In genomic region chr1:15260418-15261154, GRCh38 we compare ENCODE assay signal across 9 cellular contexts. TPM values are rescaled to one million over a fixed set of nuclear protein-coding genes. Genes with fewer than 3 reads are reported as not detected.
DNase-seq lines count a peak whose midpoint lies in the region; ATAC-seq and TF ChIP-seq lines count a peak whose summit lies in the region.
"Had no signal": no experiment of that assay in that cellular context is flagged by ENCODE, and none has a peak within 500 bp of the region (broad histone marks: within the 10 kb centered on the region; RNA-seq: fewer than 3 reads in every experiment).

No MANE protein-coding gene starts in this region.

- H3K36me3 ChIP-seq in HCT116 (ENCODE audit: control insufficient read depth in 1 of 2, insufficient read depth in 2 of 2, low read length in 2 of 2) (no peaks in the 10 kb centered on the region), RWPE2 (ENCODE audit: low read depth) (no peaks in the 10 kb centered on the region)

- no TSS peak for BruUV-seq in HCT116 (replicated peaks; lab: Mats Ljungman, UMichigan)

- H4K20me1 ChIP-seq in HCT116 (ENCODE audit: insufficient read depth): no peaks in the 10 kb centered on the region

- RAD21 ChIA-PET in HCT116 (lab: Charles Lee; ENCODE audit: low non-redundant PET in 1 of 2, low total read pairs in 2 of 2, uncharacterized antibody in 2 of 2, unreplicated experiment in 2 of 2): interaction anchor here in 1 of 2 experiments (1.2 to 1.5 kb wide), 2 partner anchors 108 to 132 kb away, joined by 3 to 6 read pairs; no protein-coding TSS in a partner anchor

- no peaks in the 10 kb centered on the region for H3K79me2 ChIP-seq in HCT116 (ENCODE audit: insufficient read depth, low read length)

- peak overlapping the region; percentile 37 to 56 for H3K4me3 ChIP-seq in HCT116 (replicated peaks in 1 of 2; ENCODE audit: low read depth in 1 of 2, low read length in 2 of 2)
- H3K4me3 ChIP-seq in RWPE2 (ENCODE audit: severe bottlenecking): no peak overlapping the region

- POLR2A ChIA-PET in HCT116 (lab: Charles Lee): interaction anchor here (1.2 kb wide), 1 partner anchor 12 kb away, joined by 4 read pairs; no protein-coding TSS in a partner anchor

- TF ChIP-seq CTCF in HCT116 (IDR thresholded peaks at IDR 0.05 in 2 of 3, conservative IDR thresholded peaks at IDR 0.05 in 1 of 3; ENCODE audit: borderline replicate concordance in 1 of 3, insufficient read depth in 1 of 3, low read depth in 2 of 3, low read length in 2 of 3) (no peak), RWPE2 (IDR thresholded peaks at IDR 0.05; ENCODE audit: poor library complexity, severe bottlenecking) (no peak)

- TF ChIP-seq RAD21 in HCT116 (IDR thresholded peaks at IDR 0.05; ENCODE audit: low read depth): no peak

- no peaks in the 10 kb centered on the region for H3K27me3 ChIP-seq in HCT116 (ENCODE audit: insufficient read depth, low read length)
- H3K27me3 ChIP-seq in RWPE2 (ENCODE audit: insufficient read depth, poor library complexity, severe bottlenecking): no peaks in the 10 kb centered on the region

- peak; percentile 89 for DNase-seq in HCT116 (ENCODE audit: low read depth, low spot score)
- DNase-seq in RWPE2 (ENCODE audit: low spot score): no peak
- peak; percentile 40 for DNase-seq in pulmonary artery endothelial cell (ENCODE audit: low read depth, low spot score)
- no peak for DNase-seq in NCI-H526 (lab: John Stamatoyannopoulos, UW)
- no peak for DNase-seq in NCI-H1930 (lab: John Stamatoyannopoulos, UW)
- no peak for DNase-seq in RKO (ENCODE audit: low spot score)

- peaks cover 22 to 40% of the 10 kb centered on the region in 2 experiments for H3K4me1 ChIP-seq in HCT116 (ENCODE audit: control insufficient read depth in 1 of 2, insufficient read depth in 2 of 2, low read length in 2 of 2)
- H3K4me1 ChIP-seq in RWPE2 (ENCODE audit: insufficient read depth, poor library complexity, severe bottlenecking): peaks cover 5% of the 10 kb centered on the region

- no peaks in the 10 kb centered on the region for H3K9me2 ChIP-seq in HCT116 (ENCODE audit: insufficient read depth)

- peak overlapping the region; percentile 62 for H3K27ac ChIP-seq in HCT116 (ENCODE audit: low read depth, low read length)
- H3K27ac ChIP-seq in RWPE2 (ENCODE audit: poor library complexity, severe bottlenecking): no peak overlapping the region

- intact Hi-C loops in HCT116 (cut with micrococcal nuclease): no loop called here

- no peak for TF ChIP-seq POLR2A in HCT116 (IDR thresholded peaks at IDR 0.05; ENCODE audit: borderline replicate concordance, extremely low read depth, insufficient read depth, insufficient read length)

- CTCF ChIA-PET in HCT116 (lab: Charles Lee): interaction anchor here (0.9 to 2.2 kb wide), 3 partner anchors 11 to 132 kb away, joined by 3 to 16 read pairs (median 5); no protein-coding TSS in a partner anchor

- H2AFZ ChIP-seq in HCT116 (ENCODE audit: low read depth, low read length, poor library complexity, severe bottlenecking): peak overlapping the region; percentile 71

- H3K9ac ChIP-seq in HCT116 (ENCODE audit: low read length): peak overlapping the region; percentile 54

- H3K9me3 ChIP-seq in HCT116 (ENCODE audit: control insufficient read depth in 1 of 2, insufficient read depth in 1 of 2, low read depth in 1 of 2, low read length in 2 of 2): peaks cover 7 to 8% of the 10 kb centered on the region in 2 experiments; a peak in 1 of 4 replicates
- no peaks in the 10 kb centered on the region for H3K9me3 ChIP-seq in RWPE2 (ENCODE audit: severe bottlenecking)

- peak overlapping the region; percentile 95 for H3K4me2 ChIP-seq in HCT116 (ENCODE audit: low read length)

- peak; percentile 75 for ATAC-seq in HCT116
- peak; percentile 56; the same call in 2 of the 3 replicates for ATAC-seq in RWPE2 (ENCODE audit: low read depth)
- peak; percentile 56 for ATAC-seq in esophagus mucosa
- no peak for ATAC-seq in HG03159 (IDR thresholded peaks at IDR 0.05; ENCODE audit: unreplicated experiment)

TF ChIP-seq in HCT116, 20 proteins besides CTCF, POLR2A, EP300 and RAD21:
- TF ChIP-seq ZFX (IDR thresholded peaks at IDR 0.05) (no peak), SP1 (IDR thresholded peaks at IDR 0.05; ENCODE audit: low read depth) (peak; percentile 70), JUND (IDR thresholded peaks at IDR 0.05) (peak; percentile 89), TCF7L2 (IDR thresholded peaks at IDR 0.05; ENCODE audit: borderline replicate concordance, extremely low read depth, insufficient read depth, insufficient read length) (peak; percentile 72), EGR1 (IDR thresholded peaks at IDR 0.05; ENCODE audit: low read depth) (no peak), SIN3A (IDR thresholded peaks at IDR 0.05; ENCODE audit: low read depth) (no peak), CEBPB (IDR thresholded peaks at IDR 0.05; ENCODE audit: low read depth) (peak; percentile 44; the same call in 1 of the 2 replicates), POLR2AphosphoS5 (IDR thresholded peaks at IDR 0.05; ENCODE audit: low read depth, low read length) (peak; percentile 20; the same call in 1 of the 2 replicates), CBX3 (IDR thresholded peaks at IDR 0.05; ENCODE audit: low read depth) (peak; percentile 17; the same call in 1 of the 2 replicates), SRF (IDR thresholded peaks at IDR 0.05; ENCODE audit: low read depth) (peak; percentile 94), FOSL1 (IDR thresholded peaks at IDR 0.05; ENCODE audit: low read depth) (peak; percentile 86), EZH2phosphoT487 (IDR thresholded peaks at IDR 0.05; ENCODE audit: borderline replicate concordance) (no peak), YY1 (IDR thresholded peaks at IDR 0.05; ENCODE audit: extremely low read depth, insufficient replicate concordance, low read depth, low read length) (no peak)
- TF ChIP-seq, protein P1, sequence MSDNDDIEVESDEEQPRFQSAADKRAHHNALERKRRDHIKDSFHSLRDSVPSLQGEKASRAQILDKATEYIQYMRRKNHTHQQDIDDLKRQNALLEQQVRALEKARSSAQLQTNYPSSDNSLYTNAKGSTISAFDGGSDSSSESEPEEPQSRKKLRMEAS (IDR thresholded peaks at IDR 0.05): peak; percentile 86
- TF ChIP-seq, protein P2, sequence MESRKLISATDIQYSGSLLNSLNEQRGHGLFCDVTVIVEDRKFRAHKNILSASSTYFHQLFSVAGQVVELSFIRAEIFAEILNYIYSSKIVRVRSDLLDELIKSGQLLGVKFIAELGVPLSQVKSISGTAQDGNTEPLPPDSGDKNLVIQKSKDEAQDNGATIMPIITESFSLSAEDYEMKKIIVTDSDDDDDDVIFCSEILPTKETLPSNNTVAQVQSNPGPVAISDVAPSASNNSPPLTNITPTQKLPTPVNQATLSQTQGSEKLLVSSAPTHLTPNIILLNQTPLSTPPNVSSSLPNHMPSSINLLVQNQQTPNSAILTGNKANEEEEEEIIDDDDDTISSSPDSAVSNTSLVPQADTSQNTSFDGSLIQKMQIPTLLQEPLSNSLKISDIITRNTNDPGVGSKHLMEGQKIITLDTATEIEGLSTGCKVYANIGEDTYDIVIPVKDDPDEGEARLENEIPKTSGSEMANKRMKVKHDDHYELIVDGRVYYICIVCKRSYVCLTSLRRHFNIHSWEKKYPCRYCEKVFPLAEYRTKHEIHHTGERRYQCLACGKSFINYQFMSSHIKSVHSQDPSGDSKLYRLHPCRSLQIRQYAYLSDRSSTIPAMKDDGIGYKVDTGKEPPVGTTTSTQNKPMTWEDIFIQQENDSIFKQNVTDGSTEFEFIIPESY (IDR thresholded peaks at IDR 0.05; ENCODE audit: extremely low read depth, insufficient replicate concordance, low read length): no peak
- TF ChIP-seq, protein P3, sequence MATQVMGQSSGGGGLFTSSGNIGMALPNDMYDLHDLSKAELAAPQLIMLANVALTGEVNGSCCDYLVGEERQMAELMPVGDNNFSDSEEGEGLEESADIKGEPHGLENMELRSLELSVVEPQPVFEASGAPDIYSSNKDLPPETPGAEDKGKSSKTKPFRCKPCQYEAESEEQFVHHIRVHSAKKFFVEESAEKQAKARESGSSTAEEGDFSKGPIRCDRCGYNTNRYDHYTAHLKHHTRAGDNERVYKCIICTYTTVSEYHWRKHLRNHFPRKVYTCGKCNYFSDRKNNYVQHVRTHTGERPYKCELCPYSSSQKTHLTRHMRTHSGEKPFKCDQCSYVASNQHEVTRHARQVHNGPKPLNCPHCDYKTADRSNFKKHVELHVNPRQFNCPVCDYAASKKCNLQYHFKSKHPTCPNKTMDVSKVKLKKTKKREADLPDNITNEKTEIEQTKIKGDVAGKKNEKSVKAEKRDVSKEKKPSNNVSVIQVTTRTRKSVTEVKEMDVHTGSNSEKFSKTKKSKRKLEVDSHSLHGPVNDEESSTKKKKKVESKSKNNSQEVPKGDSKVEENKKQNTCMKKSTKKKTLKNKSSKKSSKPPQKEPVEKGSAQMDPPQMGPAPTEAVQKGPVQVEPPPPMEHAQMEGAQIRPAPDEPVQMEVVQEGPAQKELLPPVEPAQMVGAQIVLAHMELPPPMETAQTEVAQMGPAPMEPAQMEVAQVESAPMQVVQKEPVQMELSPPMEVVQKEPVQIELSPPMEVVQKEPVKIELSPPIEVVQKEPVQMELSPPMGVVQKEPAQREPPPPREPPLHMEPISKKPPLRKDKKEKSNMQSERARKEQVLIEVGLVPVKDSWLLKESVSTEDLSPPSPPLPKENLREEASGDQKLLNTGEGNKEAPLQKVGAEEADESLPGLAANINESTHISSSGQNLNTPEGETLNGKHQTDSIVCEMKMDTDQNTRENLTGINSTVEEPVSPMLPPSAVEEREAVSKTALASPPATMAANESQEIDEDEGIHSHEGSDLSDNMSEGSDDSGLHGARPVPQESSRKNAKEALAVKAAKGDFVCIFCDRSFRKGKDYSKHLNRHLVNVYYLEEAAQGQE (IDR thresholded peaks at IDR 0.05; ENCODE audit: low read depth): no peak

RNA-seq across cellular contexts. Expression of gene FHAD1, which starts 13.6 kb away (rescaled TPM):
- total RNA-seq in HCT116 (2021; ENCODE audit: unreplicated experiment): 3.5 TPM
- 3.0 and 4.6 TPM in 2 replicates for polyA plus RNA-seq in HCT116 (2012)
- 0.32 TPM for total RNA-seq in esophagus mucosa
- 0.20 and 0.25 TPM in 2 replicates for total RNA-seq in pulmonary artery endothelial cell
- total RNA-seq: OCI-LY7 had no signal

Comparison
In these comparisons a context has a peak if more than half of its experiments do, and no peak if none do; other contexts are left out.
1. DNase-seq: peak in HCT116 (single experiment) and pulmonary artery endothelial cell (single experiment); none in RWPE2 (single experiment), NCI-H526 (0 of 2), NCI-H1930 (0 of 2) and RKO (single experiment).